In the genomic region with DNA sequence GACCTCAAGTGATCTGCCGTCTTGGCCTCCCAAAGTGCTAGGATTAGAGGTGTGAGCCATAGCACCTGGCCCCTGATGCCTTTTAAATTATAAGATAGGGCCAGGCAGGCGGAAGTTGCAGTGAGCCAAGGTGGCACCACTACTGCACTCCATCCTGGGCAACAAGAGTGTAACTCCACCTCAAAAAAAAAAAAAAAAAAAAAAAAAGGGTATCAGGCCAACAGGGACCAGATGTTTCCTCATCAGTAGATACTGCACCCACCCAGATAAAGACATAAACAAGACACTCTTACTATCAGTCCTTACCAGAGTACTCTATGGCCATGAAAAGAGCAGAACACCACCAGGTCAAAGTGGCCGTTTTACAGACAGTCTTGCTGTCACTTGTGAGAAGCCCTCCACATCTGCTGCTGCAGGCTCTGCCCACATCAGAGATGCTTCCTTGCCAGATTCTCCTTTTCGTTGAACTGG, we compare ENCODE assay signal across 9 cellular contexts. TPM values are rescaled to one million over a fixed set of nuclear protein-coding genes. Genes with fewer than 3 reads are reported as not detected.
A peak's percentile ranks its signal among the peaks of the same experiment; 100 is the strongest.
DNase-seq lines count a peak whose midpoint lies in the region; ATAC-seq and TF ChIP-seq lines count a peak whose summit lies in the region.
"Had no signal": no experiment of that assay in that cellular context is flagged by ENCODE, and none has a peak within 500 bp of the region (broad histone marks: within the 10 kb centered on the region; RNA-seq: fewer than 3 reads in every experiment).

No MANE protein-coding gene starts in this region.

- ATAC-seq in HG03457 (IDR thresholded peaks at IDR 0.05; ENCODE audit: unreplicated experiment), result no peak

- TF ChIP-seq CTCF in hepatocyte (IDR thresholded peaks at IDR 0.05; ENCODE audit: poor library complexity), result no peak

- peak overlapping the region; percentile 33 for H3K4me2 ChIP-seq in hepatocyte

- peaks cover 10% of the 10 kb centered on the region for H3K4me1 ChIP-seq in hepatocyte (ENCODE audit: insufficient read depth)

- in situ Hi-C loops in G401 (cut with HindIII; ENCODE audit: low sequenced_read_pairs), result no loop called here

- no peak overlapping the region for H3K4me3 ChIP-seq in hepatocyte
- H3K4me3 ChIP-seq: vagina had no signal

- no peaks in the 10 kb centered on the region for H3K9me2 ChIP-seq in hepatocyte (replicated peaks; ENCODE audit: insufficient read depth)

- WGBS in hepatocyte (ENCODE audit: low lambda C conversion rate, missing lambda C conversion rate), result 66% methylated on average over 3 of the region's 4 CpGs

- H2AFZ ChIP-seq in hepatocyte, result no peak overlapping the region

- H3K27me3 ChIP-seq in hepatocyte, result no peaks in the 10 kb centered on the region
- H3K27me3 ChIP-seq: vagina had no signal

- no peak overlapping the region for H3K27ac ChIP-seq in hepatocyte
- H3K27ac ChIP-seq: vagina had no signal

- H3K36me3 ChIP-seq in hepatocyte (replicated peaks; ENCODE audit: insufficient read depth, low read depth), result no peaks in the 10 kb centered on the region
- H3K36me3 ChIP-seq: vagina had no signal

- peaks cover 36% of the 10 kb centered on the region for H3K79me2 ChIP-seq in hepatocyte

- no peaks in the 10 kb centered on the region for H4K20me1 ChIP-seq in hepatocyte (ENCODE audit: insufficient read depth, poor library complexity, severe bottlenecking)

- H3K9me3 ChIP-seq in hepatocyte (ENCODE audit: low read depth), result no peaks in the 10 kb centered on the region
- H3K9me3 ChIP-seq: vagina had no signal

- DNase-seq in NCI-H748 treated with DMSO at 0.1 percent for 48 hours (lab: John Stamatoyannopoulos, UW), result peak; percentile 0
- DNase-seq in NCI-H748 (lab: John Stamatoyannopoulos, UW; ENCODE audit: unreplicated experiment), result no peak
- peak; percentile 98 for DNase-seq in OCI-M1 (lab: John Stamatoyannopoulos, UW)
- no peak for DNase-seq in hepatocyte (ENCODE audit: low spot score)
- no peak for DNase-seq in G401 (ENCODE audit: low spot score)
- DNase-seq: activated CD4-positive, CD25-positive, alpha-beta regulatory T cell; amniotic stem cell had no signal

RNA-seq across cellular contexts. Expression of gene C21orf58, which starts 3.3 kb away (rescaled TPM):
- total RNA-seq in hepatocyte, result 2.6 TPM in 2 replicates
- 6.8 and 6.9 TPM in 2 replicates for polyA plus RNA-seq in hepatocyte
- total RNA-seq in G401 (2014; rRNA removed; shearing (Covaris generic)), result 7.9 and 8.2 TPM in 2 replicates

RNA-seq across cellular contexts. Expression of gene PCNT, which starts 3.6 kb away (rescaled TPM):
- 11.5 and 12.7 TPM in 2 replicates for total RNA-seq in hepatocyte
- polyA plus RNA-seq in hepatocyte, result 14.1 and 14.3 TPM in 2 replicates
- 14.3 and 33.5 TPM in 2 replicates for total RNA-seq in G401 (2014; rRNA removed; shearing (Covaris generic))

RNA-seq across cellular contexts. Expression of gene YBEY, which starts 34.2 kb away (rescaled TPM):
- 21.8 and 25.4 TPM in 2 replicates for total RNA-seq in hepatocyte
- polyA plus RNA-seq in hepatocyte, result 13.9 and 19.9 TPM in 2 replicates
- 29.0 and 52.6 TPM in 2 replicates for total RNA-seq in G401 (2014; rRNA removed; shearing (Covaris generic))

RNA-seq across cellular contexts. Expression of gene MCM3AP, which starts 35.0 kb away (rescaled TPM):
- total RNA-seq in hepatocyte, result 52.5 and 64.8 TPM in 2 replicates
- 29.1 and 35.4 TPM in 2 replicates for polyA plus RNA-seq in hepatocyte
- total RNA-seq in G401 (2014; rRNA removed; shearing (Covaris generic)), result 102 and 127 TPM in 2 replicates

Comparison
In these comparisons a context has a peak if more than half of its experiments do, and no peak if none do; other contexts are left out.
1. DNase-seq: peak in NCI-H748 treated with DMSO at 0.1 percent for 48 hours (single experiment) and OCI-M1 (single experiment); none in NCI-H748 (single experiment), hepatocyte (single experiment) and G401 (single experiment).